30 cellular contexts compared by ENCODE assay signal in the genomic region with DNA sequence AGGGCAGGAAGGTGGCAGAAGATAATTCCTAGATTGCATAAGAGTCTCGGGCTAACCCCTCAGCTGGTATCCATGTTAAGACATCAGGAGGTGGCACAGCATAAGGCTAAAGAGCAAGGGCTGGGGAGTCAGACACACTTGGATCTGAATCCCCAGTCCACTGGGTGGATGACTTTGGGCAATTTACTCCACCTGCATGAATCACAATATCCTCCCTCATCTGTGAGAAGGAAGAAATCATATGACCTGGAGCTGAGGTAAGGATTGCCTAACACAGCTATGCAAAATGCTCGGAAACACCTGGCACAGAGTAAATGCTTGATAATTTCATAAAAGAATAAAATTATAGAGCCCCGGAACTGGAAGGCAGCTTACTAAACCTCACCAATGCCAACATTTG.
DNase-seq lines count a peak whose midpoint lies in the region; ATAC-seq and TF ChIP-seq lines count a peak whose summit lies in the region.
"Had no signal": no experiment of that assay in that cellular context is flagged by ENCODE, and none has a peak within 500 bp of the region (broad histone marks: within the 10 kb centered on the region; RNA-seq: fewer than 3 reads in every experiment).

No MANE protein-coding gene starts in this region.

- H3K4me1 Mint-ChIP-seq in Calu3 (ENCODE audit: low read depth, unreplicated experiment) (peaks cover 9% of the 10 kb centered on the region), progenitor cell of endocrine pancreas (ENCODE audit: low read depth) (peaks cover 13% of the 10 kb centered on the region)
- H3K4me1 Mint-ChIP-seq: activated CD4-positive, alpha-beta memory T cell treated with anti-CD3 and anti-CD28 coated beads, Interleukin-2, amount 10 ng/mL, durations not matched to agents 7 days and 5 days; CD14-positive monocyte; immature natural killer cell; naive thymus-derived CD4-positive, alpha-beta T cell had no signal

- CTCF ChIA-PET in Calu3 (lab: Charles Lee), result no interaction called here

- DNase-seq in Calu3 (peak; percentile 5), RWPE2 (ENCODE audit: low spot score) (no peak), esophagus squamous epithelium (lab: John Stamatoyannopoulos, UW) (no peak), omental fat pad (ENCODE audit: low spot score) (no peak), progenitor cell of endocrine pancreas (ENCODE audit: low spot score, unreplicated experiment) (no peak)
- no peak for DNase-seq in stimulated activated CD8-positive, alpha-beta memory T cell treated with anti-CD3 and anti-CD28 coated beads, Interleukin-4, amount 100 ng/mL, for 48 hours
- DNase-seq: activated CD4-positive, alpha-beta memory T cell treated with anti-CD3 and anti-CD28 coated beads, Interleukin-2, amount 10 ng/mL, durations not matched to agents 7 days and 5 days; activated CD4-positive, CD25-positive, alpha-beta regulatory T cell treated with anti-CD3 and anti-CD28 coated beads, Interleukin-2, amount 50 U/mL, for 72 hours; activated CD8-positive, alpha-beta memory T cell treated with anti-CD3 and anti-CD28 coated beads, Interleukin-2, amount 50 U/mL, for 4 hours; activated naive CD4-positive, alpha-beta T cell; DMS79 treated with DMSO at 0.1 percent for 48 hours; GDM1; immature natural killer cell; midbrain; naive thymus-derived CD4-positive, alpha-beta T cell; NCI-H1048; NCI-H187; NCI-H2171 treated with DMSO at 0.1 percent for 48 hours; NCI-H524; NK-92 treated with Interleukin-12 subunit alpha and Interleukin-12 subunit beta, amount 100 ng/mL, for 24 hours; psoas muscle; SHP77 treated with DMSO at 0.1 percent for 48 hours; sigmoid colon; stimulated activated CD4-positive, alpha-beta T cell treated with anti-CD3 and anti-CD28 coated beads, Interleukin-4, amount 100 ng/mL, for 24 hours; T-helper 2 cell had no signal

- H3K27me3 ChIP-seq in RWPE2 (ENCODE audit: insufficient read depth, poor library complexity, severe bottlenecking) (no peaks in the 10 kb centered on the region), esophagus squamous epithelium (no peaks in the 10 kb centered on the region)
- H3K27me3 ChIP-seq: sigmoid colon had no signal

- intact Hi-C loops in Calu3 (cut with micrococcal nuclease; ENCODE audit: unreplicated experiment), result no loop called here
- intact Hi-C loops in esophagus squamous epithelium (cut with DNase I), result no loop called here

- H3K4me3 Mint-ChIP-seq in Calu3 (ENCODE audit: low read depth, unreplicated experiment) (no peak overlapping the region), progenitor cell of endocrine pancreas (ENCODE audit: low read depth) (no peak overlapping the region)
- H3K4me3 Mint-ChIP-seq: activated CD4-positive, alpha-beta memory T cell treated with anti-CD3 and anti-CD28 coated beads, Interleukin-2, amount 10 ng/mL, durations not matched to agents 7 days and 5 days; CD14-positive monocyte; immature natural killer cell; naive thymus-derived CD4-positive, alpha-beta T cell; type B pancreatic cell had no signal

- H3K36me3 ChIP-seq in RWPE2 (ENCODE audit: low read depth), result no peaks in the 10 kb centered on the region
- H3K36me3 ChIP-seq in esophagus squamous epithelium, result no peaks in the 10 kb centered on the region
- H3K36me3 ChIP-seq: HAP-1, sigmoid colon had no signal

- H3K4me1 ChIP-seq in RWPE2 (ENCODE audit: insufficient read depth, poor library complexity, severe bottlenecking) (no peaks in the 10 kb centered on the region), esophagus squamous epithelium (peaks cover 0 to 9% (median 0%) of the 10 kb centered on the region in 3 donors)
- H3K4me1 ChIP-seq: psoas muscle had no signal

- TF ChIP-seq CTCF in Calu3 (IDR thresholded peaks at IDR 0.05; ENCODE audit: unreplicated experiment) (no peak), RWPE2 (IDR thresholded peaks at IDR 0.05; ENCODE audit: poor library complexity, severe bottlenecking) (no peak), esophagus squamous epithelium (IDR thresholded peaks at IDR 0.05) (no peak), omental fat pad (IDR thresholded peaks at IDR 0.05) (no peak), progenitor cell of endocrine pancreas (IDR thresholded peaks at IDR 0.05; ENCODE audit: unreplicated experiment) (no peak)

- H3K36me3 Mint-ChIP-seq in Calu3 (ENCODE audit: insufficient read depth, unreplicated experiment), result no peaks in the 10 kb centered on the region
- H3K36me3 Mint-ChIP-seq in progenitor cell of endocrine pancreas (ENCODE audit: insufficient read depth), result no peaks in the 10 kb centered on the region
- H3K36me3 Mint-ChIP-seq: CD14-positive monocyte; immature natural killer cell; naive thymus-derived CD4-positive, alpha-beta T cell had no signal

- H3K9me3 Mint-ChIP-seq in Calu3 (ENCODE audit: low read depth, unreplicated experiment) (no peaks in the 10 kb centered on the region), progenitor cell of endocrine pancreas (ENCODE audit: low read depth) (no peaks in the 10 kb centered on the region)
- H3K9me3 Mint-ChIP-seq: activated CD4-positive, alpha-beta memory T cell treated with anti-CD3 and anti-CD28 coated beads, Interleukin-2, amount 10 ng/mL, durations not matched to agents 7 days and 5 days; type B pancreatic cell had no signal

- 28 to 65% methylated on average over 3 of the region's 3 CpGs for whole genome bisulfite sequencing in esophagus squamous epithelium, 2 donors

- H3K9me3 ChIP-seq in RWPE2 (ENCODE audit: severe bottlenecking) (no peaks in the 10 kb centered on the region), esophagus squamous epithelium (no peaks in the 10 kb centered on the region)
- H3K9me3 ChIP-seq: HAP-1, psoas muscle, sigmoid colon had no signal

- no TSS peak for BruUV-seq in Calu3 (replicated peaks; lab: Mats Ljungman, UMichigan)

- H3K27ac ChIP-seq in RWPE2 (ENCODE audit: poor library complexity, severe bottlenecking) (no peak overlapping the region), esophagus squamous epithelium (peak overlapping the region in 3 of 4 donors; percentile 21 to 56 (median 44))
- H3K27ac ChIP-seq: psoas muscle, sigmoid colon had no signal

- H3K4me3 ChIP-seq in RWPE2 (ENCODE audit: severe bottlenecking) (no peak overlapping the region), esophagus squamous epithelium (no peak overlapping the region)
- H3K4me3 ChIP-seq: HAP-1, psoas muscle, sigmoid colon had no signal

- ATAC-seq in RWPE2 (ENCODE audit: low read depth), result peak; percentile 84
- peak; percentile 97 for ATAC-seq in omental fat pad (ENCODE audit: low FRiP score)
- no peak for ATAC-seq in GM21619 (IDR thresholded peaks at IDR 0.05; ENCODE audit: unreplicated experiment)
- no peak for ATAC-seq in GM18858 (IDR thresholded peaks at IDR 0.05; ENCODE audit: unreplicated experiment)
- ATAC-seq: naive thymus-derived CD4-positive, alpha-beta T cell; psoas muscle had no signal

- no peak for TF ChIP-seq POLR2A in esophagus squamous epithelium (IDR thresholded peaks at IDR 0.05)

- H3K27ac Mint-ChIP-seq in Calu3 (ENCODE audit: unreplicated experiment) (peak overlapping the region; percentile 49), progenitor cell of endocrine pancreas (no peak overlapping the region)
- H3K27ac Mint-ChIP-seq: activated CD4-positive, alpha-beta memory T cell treated with anti-CD3 and anti-CD28 coated beads, Interleukin-2, amount 10 ng/mL, durations not matched to agents 7 days and 5 days; CD14-positive monocyte; immature natural killer cell; naive thymus-derived CD4-positive, alpha-beta T cell; type B pancreatic cell had no signal

- no peaks in the 10 kb centered on the region for H3K27me3 Mint-ChIP-seq in Calu3 (ENCODE audit: unreplicated experiment)
- peaks cover 4% of the 10 kb centered on the region for H3K27me3 Mint-ChIP-seq in progenitor cell of endocrine pancreas
- H3K27me3 Mint-ChIP-seq: activated CD4-positive, alpha-beta memory T cell treated with anti-CD3 and anti-CD28 coated beads, Interleukin-2, amount 10 ng/mL, durations not matched to agents 7 days and 5 days; naive thymus-derived CD4-positive, alpha-beta T cell; type B pancreatic cell had no signal

Comparison
In these comparisons a context has a peak if more than half of its experiments do, and no peak if none do; other contexts are left out.
1. ATAC-seq: peak in RWPE2 (single experiment) and omental fat pad (single experiment); none in GM21619 (single experiment) and GM18858 (single experiment).